Comparison of ENCODE assay signal across 8 cellular contexts in the genomic region with DNA sequence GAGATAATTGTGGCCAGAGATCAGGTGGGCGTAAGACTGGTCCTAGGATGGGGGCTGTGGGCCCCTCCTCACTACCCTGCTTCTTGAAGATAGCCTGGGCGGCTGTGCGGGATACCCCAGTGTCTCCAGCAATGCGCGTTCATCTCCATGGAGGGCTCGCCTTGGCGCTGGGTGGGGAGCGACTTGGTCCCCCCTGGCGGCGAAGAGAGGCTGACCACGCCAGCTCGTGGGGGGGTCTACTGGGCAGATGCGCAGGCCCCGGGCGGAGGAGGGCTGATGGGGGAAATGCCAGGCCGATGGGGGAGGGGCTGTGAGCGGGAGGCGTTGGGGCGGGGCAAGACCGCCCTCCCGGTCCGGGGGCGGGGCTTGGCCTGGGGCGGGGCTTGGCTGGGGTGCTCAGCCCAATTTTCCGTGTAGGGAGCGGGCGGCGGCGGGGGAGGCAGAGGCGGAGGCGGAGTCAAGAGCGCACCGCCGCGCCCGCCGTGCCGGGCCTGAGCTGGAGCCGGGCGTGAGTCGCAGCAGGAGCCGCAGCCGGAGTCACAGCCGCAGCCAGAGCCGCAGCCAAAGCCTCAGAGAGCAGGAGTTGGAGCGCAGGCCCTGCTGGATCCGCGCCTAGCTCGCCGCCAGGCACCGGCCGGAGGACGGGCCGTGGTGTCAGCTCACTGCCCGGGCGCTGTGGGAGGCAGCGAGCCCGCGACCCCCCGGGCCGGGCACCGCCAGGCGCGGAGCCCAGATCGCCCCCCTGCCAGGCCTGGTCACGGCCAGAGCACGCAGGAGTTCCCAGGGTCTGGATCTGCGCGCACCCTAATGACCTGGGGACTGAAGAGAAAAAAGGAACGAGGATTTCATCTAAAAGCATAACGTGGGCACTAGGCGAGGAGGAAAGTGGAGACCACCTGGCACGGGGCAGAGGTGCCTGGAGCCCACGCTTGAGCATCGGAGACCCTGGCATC. TPM values are rescaled to one million over a fixed set of nuclear protein-coding genes. Genes with fewer than 3 reads are reported as not detected.
DNase-seq lines count a peak whose midpoint lies in the region; ATAC-seq and TF ChIP-seq lines count a peak whose summit lies in the region.

A gene with protein sequence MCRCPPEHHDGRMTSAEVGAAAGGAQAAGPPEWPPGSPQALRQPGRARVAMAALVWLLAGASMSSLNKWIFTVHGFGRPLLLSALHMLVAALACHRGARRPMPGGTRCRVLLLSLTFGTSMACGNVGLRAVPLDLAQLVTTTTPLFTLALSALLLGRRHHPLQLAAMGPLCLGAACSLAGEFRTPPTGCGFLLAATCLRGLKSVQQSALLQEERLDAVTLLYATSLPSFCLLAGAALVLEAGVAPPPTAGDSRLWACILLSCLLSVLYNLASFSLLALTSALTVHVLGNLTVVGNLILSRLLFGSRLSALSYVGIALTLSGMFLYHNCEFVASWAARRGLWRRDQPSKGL (plus strand): TSS at position 509 of the 953 bp plus-strand sequence. CDS start 670 bp downstream, outside the sequence.

- peak; percentile 88 for ATAC-seq in HCT116

- H2AFZ ChIP-seq in HCT116 (ENCODE audit: low read depth, low read length, poor library complexity, severe bottlenecking) (no peak within 1 kb of the TSS), SK-N-SH (ENCODE audit: low read depth) (peak within 1 kb of the TSS; percentile 97)

- H3K27me3 ChIP-seq in HCT116 (ENCODE audit: insufficient read depth, low read length), result no peaks in the 10 kb centered on the region
- H3K27me3 ChIP-seq in SK-N-SH (ENCODE audit: insufficient read depth), result no peaks in the 10 kb centered on the region
- H3K27me3 ChIP-seq in ovary, result no peaks in the 10 kb centered on the region
- no peaks in the 10 kb centered on the region for H3K27me3 ChIP-seq in thyroid gland

- peak within 1 kb of the TSS; percentile 51 to 63 for H3K4me3 ChIP-seq in HCT116 (replicated peaks in 1 of 2; ENCODE audit: low read depth in 1 of 2, low read length in 2 of 2)
- peak within 1 kb of the TSS; percentile 65 to 78 for H3K4me3 ChIP-seq in SK-N-SH (ENCODE audit: low read depth in 2 of 2, low read length in 1 of 2)
- H3K4me3 ChIP-seq in ovary, result peak within 1 kb of the TSS; percentile 81
- peak within 1 kb of the TSS; percentile 40 to 66 (median 60) for H3K4me3 ChIP-seq in thyroid gland (replicated peaks in 1 of 3)

- no TSS peak for BruUV-seq in HCT116 (replicated peaks; lab: Mats Ljungman, UMichigan)

- peaks cover 18% of the 10 kb centered on the region; the same call in 1 of the 2 replicates for H3K79me2 ChIP-seq in HCT116 (ENCODE audit: insufficient read depth, low read length)
- peaks cover 48% of the 10 kb centered on the region for H3K79me2 ChIP-seq in SK-N-SH (ENCODE audit: insufficient read depth)

- peak; percentile 77 for DNase-seq in GM04504 (ENCODE audit: low read depth)
- DNase-seq in HCT116 (ENCODE audit: low read depth, low spot score), result peak; percentile 60
- DNase-seq in MV-4-11 (lab: John Stamatoyannopoulos, UW), result peak; percentile 70
- DNase-seq in SK-N-SH, result peak; percentile 100
- DNase-seq in glutamatergic neuron, result peak; percentile 97
- DNase-seq in ovary, result peak; percentile 98 to 99 (median 98)
- DNase-seq in thyroid gland, result peak; percentile 91 to 94

- TF ChIP-seq POLR2A in HCT116 (IDR thresholded peaks at IDR 0.05; ENCODE audit: borderline replicate concordance, extremely low read depth, insufficient read depth, insufficient read length) (no peak), ovary (IDR thresholded peaks at IDR 0.05) (peak; percentile 13), thyroid gland (IDR thresholded peaks at IDR 0.05) (peak in 1 of 2 donors; percentile 80)

- peaks cover 9% of the 10 kb centered on the region for H3F3A ChIP-seq in SK-N-SH (replicated peaks; ENCODE audit: insufficient read depth)

- H3K27ac Mint-ChIP-seq in activated naive CD8-positive, alpha-beta T cell, result peak within 1 kb of the TSS; percentile 80
- peak within 1 kb of the TSS; percentile 85 for H3K27ac Mint-ChIP-seq in glutamatergic neuron (ENCODE audit: unreplicated experiment)

- peaks cover 19% of the 10 kb centered on the region for H3K4me1 Mint-ChIP-seq in activated naive CD8-positive, alpha-beta T cell (ENCODE audit: low read depth)
- peaks cover 6% of the 10 kb centered on the region for H3K4me1 Mint-ChIP-seq in glutamatergic neuron (ENCODE audit: low read depth, unreplicated experiment)

- H3K9ac ChIP-seq in HCT116 (ENCODE audit: low read length) (peak within 1 kb of the TSS; percentile 78), SK-N-SH (peak within 1 kb of the TSS; percentile 86)

- CTCF ChIA-PET in HCT116 (lab: Charles Lee) (interaction anchor here (0.7 to 3.8 kb wide), 16 partner anchors 8 to 284 kb away, joined by 3 to 95 read pairs (median 5); a partner anchor contains a TSS), SK-N-SH (lab: Yijun Ruan, JAX) (interaction anchor here (0.6 to 6.3 kb wide), 59 partner anchors 8 to 577 kb away, joined by 3 to 162 read pairs (median 5); a partner anchor contains a TSS)

- peak within 1 kb of the TSS; percentile 87 for H3K27ac ChIP-seq in HCT116 (ENCODE audit: low read depth, low read length)
- H3K27ac ChIP-seq in SK-N-SH (ENCODE audit: low read depth in 2 of 2, low read length in 1 of 2), result peak within 1 kb of the TSS; percentile 92 to 93
- peak within 1 kb of the TSS; percentile 83 to 94 for H3K27ac ChIP-seq in ovary
- peak within 1 kb of the TSS; percentile 80 to 93 (median 84) for H3K27ac ChIP-seq in thyroid gland

- H3K27me3 Mint-ChIP-seq in activated naive CD8-positive, alpha-beta T cell, result no peaks in the 10 kb centered on the region
- H3K27me3 Mint-ChIP-seq in glutamatergic neuron (ENCODE audit: unreplicated experiment), result peaks cover 2% of the 10 kb centered on the region

- 7% methylated on average over 23 of the region's 75 CpGs for WGBS in SK-N-SH (ENCODE audit: low lambda C conversion rate)
- 0 to 1% (median 1%) methylated on average over 56 to 75 of the region's 75 CpGs for WGBS in ovary, 3 donors
- 2 to 3% methylated on average over 16 to 22 of the region's 75 CpGs for WGBS in thyroid gland, 2 donors

- no peaks in the 10 kb centered on the region for H4K20me1 ChIP-seq in HCT116 (ENCODE audit: insufficient read depth)
- no peaks in the 10 kb centered on the region for H4K20me1 ChIP-seq in SK-N-SH (ENCODE audit: insufficient read depth)

- H3K4me1 ChIP-seq in HCT116 (ENCODE audit: control insufficient read depth in 1 of 2, insufficient read depth in 2 of 2, low read length in 2 of 2), result peaks cover 17 to 29% of the 10 kb centered on the region in 2 experiments
- peaks cover 18 to 30% of the 10 kb centered on the region in 2 experiments; a peak in 3 of 4 replicates for H3K4me1 ChIP-seq in SK-N-SH (ENCODE audit: control insufficient read depth in 1 of 2, insufficient read depth in 2 of 2, low read depth in 1 of 2, low read length in 1 of 2)
- H3K4me1 ChIP-seq in ovary (ENCODE audit: insufficient read depth), result peaks cover 15% of the 10 kb centered on the region
- peaks cover 19 to 28% of the 10 kb centered on the region in 2 donors for H3K4me1 ChIP-seq in thyroid gland

- POLR2A ChIA-PET in HCT116 (lab: Charles Lee) (interaction anchor here (1.1 to 2.2 kb wide), 5 partner anchors 13 to 119 kb away, joined by 3 to 15 read pairs (median 3); no protein-coding TSS in a partner anchor), SK-N-SH (lab: Yijun Ruan, JAX) (interaction anchor here (0.5 to 2.6 kb wide), 11 partner anchors 11 to 1120 kb away, joined by 3 to 15 read pairs (median 5); a partner anchor contains a TSS)

- peak within 1 kb of the TSS; percentile 91 for H3K4me3 Mint-ChIP-seq in activated naive CD8-positive, alpha-beta T cell
- peak within 1 kb of the TSS; percentile 89 for H3K4me3 Mint-ChIP-seq in glutamatergic neuron (ENCODE audit: unreplicated experiment)

- RAD21 ChIA-PET in HCT116 (lab: Charles Lee; ENCODE audit: low non-redundant PET in 1 of 2, low total read pairs in 2 of 2, uncharacterized antibody in 2 of 2, unreplicated experiment in 2 of 2), result interaction anchor here (1.6 to 2.1 kb wide), 3 partner anchors 117 to 119 kb away, joined by 4 to 27 read pairs (median 16); no protein-coding TSS in a partner anchor

- no peaks in the 10 kb centered on the region for H3K36me3 ChIP-seq in HCT116 (ENCODE audit: control insufficient read depth in 1 of 2, insufficient read depth in 2 of 2, low read length in 2 of 2)
- peaks cover 0 to 3% of the 10 kb centered on the region in 2 experiments for H3K36me3 ChIP-seq in SK-N-SH (replicated peaks in 1 of 2; ENCODE audit: control insufficient read depth in 1 of 2, insufficient read depth in 2 of 2, low read length in 1 of 2)
- no peaks in the 10 kb centered on the region for H3K36me3 ChIP-seq in ovary
- H3K36me3 ChIP-seq in thyroid gland, result no peaks in the 10 kb centered on the region

- peaks cover 8% of the 10 kb centered on the region for H3K36me3 Mint-ChIP-seq in activated naive CD8-positive, alpha-beta T cell
- no peaks in the 10 kb centered on the region for H3K36me3 Mint-ChIP-seq in glutamatergic neuron (ENCODE audit: unreplicated experiment)

- H3K9me3 ChIP-seq in HCT116 (ENCODE audit: control insufficient read depth in 1 of 2, insufficient read depth in 1 of 2, low read depth in 1 of 2, low read length in 2 of 2) (no peaks in the 10 kb centered on the region), SK-N-SH (no peaks in the 10 kb centered on the region), ovary (no peaks in the 10 kb centered on the region), thyroid gland (no peaks in the 10 kb centered on the region)

- H3K4me2 ChIP-seq in HCT116 (ENCODE audit: low read length) (peak within 1 kb of the TSS; percentile 79), SK-N-SH (peak within 1 kb of the TSS; percentile 96)

- intact Hi-C loops in HCT116 (cut with micrococcal nuclease), result loop anchor here (10.0 kb wide), 1 partner anchor 289 kb away; no protein-coding TSS in a partner anchor
- intact Hi-C loops in ovary (cut with DNase I), result loop anchor here in 3 of 4 donors (10.0 kb wide), 4 partner anchors 59 to 509 kb away; a partner anchor contains a TSS
- intact Hi-C loops in thyroid gland (cut with DNase I), result loop anchor here (2.0 kb wide), 1 partner anchor 285 kb away; no protein-coding TSS in a partner anchor

- TF ChIP-seq CTCF in HCT116 (IDR thresholded peaks at IDR 0.05 in 2 of 3, conservative IDR thresholded peaks at IDR 0.05 in 1 of 3; ENCODE audit: borderline replicate concordance in 1 of 3, insufficient read depth in 1 of 3, low read depth in 2 of 3, low read length in 2 of 3) (peak in 1 of 3 experiments; percentile 21; a peak in 1 of 6 replicates), SK-N-SH (IDR thresholded peaks at IDR 0.05) (peak; percentile 54), glutamatergic neuron (IDR thresholded peaks at IDR 0.05; ENCODE audit: partially characterized antibody, unreplicated experiment) (no peak), ovary (IDR thresholded peaks at IDR 0.05) (peak in 2 of 3 donors; percentile 54 to 62), thyroid gland (IDR thresholded peaks at IDR 0.05) (peak in 1 of 6 experiments; percentile 23)

- H3K9me3 Mint-ChIP-seq in activated naive CD8-positive, alpha-beta T cell (ENCODE audit: low read depth), result no peaks in the 10 kb centered on the region
- peaks cover 2% of the 10 kb centered on the region for H3K9me3 Mint-ChIP-seq in glutamatergic neuron (ENCODE audit: unreplicated experiment)

- no peak for TF ChIP-seq RAD21 in HCT116 (IDR thresholded peaks at IDR 0.05; ENCODE audit: low read depth)
- TF ChIP-seq RAD21 in SK-N-SH (IDR thresholded peaks at IDR 0.05; ENCODE audit: low read length), result no peak

- TF ChIP-seq EP300 in SK-N-SH (IDR thresholded peaks at IDR 0.05; ENCODE audit: borderline replicate concordance in 1 of 2, low read depth in 1 of 2, low read length in 1 of 2), result peak; percentile 22 to 37; a peak in 1 of 4 replicates
- no peak for TF ChIP-seq EP300 in ovary (IDR thresholded peaks at IDR 0.05)

- H3K9me2 ChIP-seq in HCT116 (ENCODE audit: insufficient read depth) (no peaks in the 10 kb centered on the region), SK-N-SH (no peaks in the 10 kb centered on the region)

RNA-seq across cellular contexts. Expression of the gene that starts here (rescaled TPM):
- 6.2 TPM for total RNA-seq in HCT116 (2021; ENCODE audit: unreplicated experiment)
- 5.4 and 5.9 TPM in 2 replicates for polyA plus RNA-seq in HCT116 (2012)
- polyA plus RNA-seq in SK-N-SH (2012; rRNA removed), result 2.8 and 2.9 TPM in 2 replicates
- 1.7 and 2.9 TPM in 2 replicates for polyA plus RNA-seq in SK-N-SH (2012; cell fraction: cytosol; rRNA removed)
- polyA plus RNA-seq in SK-N-SH (2012; cell fraction: nucleus; rRNA removed), result 3.3 and 3.9 TPM in 2 replicates
- total RNA-seq in glutamatergic neuron (ENCODE audit: unreplicated experiment), result 5.0 TPM
- total RNA-seq in ovary, result 1 to 10 TPM; 3.1 to 6.7 (median 3.7) TPM
- 1 to 10 TPM in 1 of 2 donors, under 1 TPM in 1; 0.90 to 3.0 TPM for polyA plus RNA-seq in ovary
- total RNA-seq in thyroid gland, result 1 to 10 TPM; 3.7 to 6.3 (median 5.0) TPM

Comparison
In these comparisons a context has a peak if more than half of its experiments do, and no peak if none do; other contexts are left out.
1. Peak in every context shown above with its lines: DNase-seq, ATAC-seq, H3K4me3 ChIP-seq and H3K27ac ChIP-seq.